In the genomic region with DNA sequence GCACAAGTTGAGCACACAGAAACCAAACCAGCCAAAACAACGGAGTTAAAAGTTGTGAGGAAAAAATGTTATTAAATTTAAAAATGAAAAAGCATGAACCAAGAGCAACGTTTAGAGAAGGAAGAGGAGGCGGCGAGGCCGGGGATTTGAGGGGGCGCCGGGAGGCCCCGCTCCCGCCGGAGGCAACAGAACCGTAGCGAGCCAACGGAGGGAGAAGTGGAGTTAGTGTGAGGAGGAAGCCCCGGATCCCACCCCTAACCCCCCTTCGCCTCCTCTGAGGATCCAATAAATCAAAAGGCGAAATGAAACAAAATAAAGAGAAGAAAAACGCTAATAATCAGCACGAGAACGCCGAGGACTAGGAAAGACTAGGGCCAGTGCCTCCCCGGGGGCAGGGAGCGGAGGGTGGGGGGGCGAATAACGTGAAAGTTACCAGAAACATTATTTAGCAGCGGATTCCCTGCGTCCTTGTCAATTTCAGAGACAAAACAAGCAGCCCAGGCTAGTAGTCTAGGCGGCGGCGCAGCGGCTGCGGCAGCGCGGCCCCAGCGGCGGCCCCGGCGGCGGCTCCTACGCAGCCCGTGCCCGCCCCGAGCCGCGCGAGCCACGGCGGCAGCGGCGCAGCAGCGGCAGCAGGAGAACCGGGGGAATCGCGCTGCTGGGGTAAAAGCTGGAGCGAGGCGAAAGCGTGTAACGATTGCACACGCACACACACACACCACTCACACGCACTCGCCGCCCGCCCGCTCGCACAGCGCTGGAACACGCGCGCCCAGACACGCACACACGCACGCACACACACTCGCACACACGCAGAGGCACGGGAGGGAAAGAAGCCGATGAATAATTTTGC, we compare ENCODE assay signal across 9 cellular contexts. TPM values are rescaled to one million over a fixed set of nuclear protein-coding genes. Genes with fewer than 3 reads are reported as not detected.
DNase-seq lines count a peak whose midpoint lies in the region; ATAC-seq, FAIRE-seq and TF ChIP-seq lines count a peak whose summit lies in the region.
"Had no signal": no experiment of that assay in that cellular context is flagged by ENCODE, and none has a peak within 500 bp of the region (broad histone marks: within the 10 kb centered on the region; RNA-seq: fewer than 3 reads in every experiment).

No MANE protein-coding gene starts in this region.

- H3K27ac Mint-ChIP-seq in type B pancreatic cell: peak overlapping the region; percentile 99

- no peaks in the 10 kb centered on the region for H3K9me3 Mint-ChIP-seq in type B pancreatic cell

- peak overlapping the region; percentile 90 for H3K4me3 ChIP-seq in HFF-Myc (replicated peaks; ENCODE audit: low read depth, low read length)

- peaks cover 32% of the 10 kb centered on the region for H3K27me3 Mint-ChIP-seq in type B pancreatic cell

- peaks cover 45% of the 10 kb centered on the region for H3K36me3 Mint-ChIP-seq in type B pancreatic cell

- DNase-seq in NCI-H345 (lab: John Stamatoyannopoulos, UW) (peak; percentile 21), NCI-H345 treated with DMSO at 0.1 percent for 48 hours (lab: John Stamatoyannopoulos, UW; ENCODE audit: unreplicated experiment) (no peak), HFF-Myc (ENCODE audit: extremely low read depth, low read depth) (no peak), RCC 7860 (ENCODE audit: low spot score) (peak; percentile 26), ecto neural progenitor cell (ENCODE audit: low spot score) (peak; percentile 63), medulla oblongata (ENCODE audit: extremely low spot score) (peak; percentile 48), type B pancreatic cell (ENCODE audit: extremely low spot score, unreplicated experiment) (no peak)

- no peak for ATAC-seq in GM21515 (IDR thresholded peaks at IDR 0.05; ENCODE audit: unreplicated experiment)

- FAIRE-seq in RCC 7860 (lab: Jason Lieb, UNC): no peak
- FAIRE-seq: G401.6 had no signal

- H3K4me3 Mint-ChIP-seq in type B pancreatic cell: peak overlapping the region; percentile 99

- peaks cover 9% of the 10 kb centered on the region for H3K4me1 Mint-ChIP-seq in type B pancreatic cell (ENCODE audit: unreplicated experiment)

- no peak for TF ChIP-seq CTCF in HFF-Myc (IDR thresholded peaks at IDR 0.05; ENCODE audit: low read depth, low read length, missing control alignments)
- TF ChIP-seq CTCF in type B pancreatic cell (conservative IDR thresholded peaks at IDR 0.05): no peak

RNA-seq across cellular contexts. Expression of gene MEIS2, which starts 1.7 kb away (rescaled TPM):
- 152 and 211 TPM in 2 replicates for total RNA-seq in type B pancreatic cell (ENCODE audit: low replicate concordance)

Comparison
In these comparisons a context has a peak if more than half of its experiments do, and no peak if none do; other contexts are left out.
1. DNase-seq: peak in NCI-H345 (single experiment), RCC 7860 (single experiment), ecto neural progenitor cell (single experiment) and medulla oblongata (single experiment); none in NCI-H345 treated with DMSO at 0.1 percent for 48 hours (single experiment), HFF-Myc (single experiment) and type B pancreatic cell (single experiment).